In genomic region chr16:67326115-67326471, GRCh38 we compare ENCODE assay signal across 1 cellular context.
TF ChIP-seq lines count a peak whose summit lies in the region.

No MANE protein-coding gene starts in this region.

TF ChIP-seq in K562, 482 proteins besides CTCF, POLR2A, EP300 and RAD21:
- no peak for TF ChIP-seq GABPB1 (CRISPR knock-in tag; IDR thresholded peaks at IDR 0.05)
- TF ChIP-seq RHOXF2B (CRISPR knock-in tag; conservative IDR thresholded peaks at IDR 0.05) = no peak
- TF ChIP-seq GTF3C2 (IDR thresholded peaks at IDR 0.05; ENCODE audit: borderline replicate concordance, extremely low read depth, insufficient read length) = no peak
- TF ChIP-seq TCF7 (IDR thresholded peaks at IDR 0.05; ENCODE audit: borderline replicate concordance) = no peak
- peak; percentile 66 for TF ChIP-seq ZBTB40 (IDR thresholded peaks at IDR 0.05)
- TF ChIP-seq ZBTB40 (CRISPR knock-in tag; IDR thresholded peaks at IDR 0.05) = no peak
- TF ChIP-seq MIER1 (IDR thresholded peaks at IDR 0.05; ENCODE audit: low read depth) = 0 out of 2 replicates have a peak, but pooled peaks have one; percentile 39
